Comparison of ENCODE assay signal across 19 cellular contexts in genomic region chr15:41783272-41783660, GRCh38. TPM values are rescaled to one million over a fixed set of nuclear protein-coding genes. Genes with fewer than 3 reads are reported as not detected.
A peak's percentile ranks its signal among the peaks of the same experiment; 100 is the strongest.
DNase-seq lines count a peak whose midpoint lies in the region; ATAC-seq and TF ChIP-seq lines count a peak whose summit lies in the region.
"Had no signal": no experiment of that assay in that cellular context is flagged by ENCODE, and none has a peak within 500 bp of the region (broad histone marks: within the 10 kb centered on the region; RNA-seq: fewer than 3 reads in every experiment).

No MANE protein-coding gene starts in this region.

- H3F3A ChIP-seq in OCI-LY1 (ENCODE audit: insufficient read depth, low read length): no peaks in the 10 kb centered on the region

- H3K9ac ChIP-seq in BLaER1: peak overlapping the region; percentile 77
- H3K9ac ChIP-seq in OCI-LY1 (ENCODE audit: low read length): peak overlapping the region; percentile 32; the same call in 1 of the 2 replicates

- H3K4me2 ChIP-seq in BLaER1 (peak overlapping the region; percentile 93), OCI-LY1 (ENCODE audit: low read length) (peak overlapping the region; percentile 51)

- H3K36me3 Mint-ChIP-seq in progenitor cell of endocrine pancreas (ENCODE audit: insufficient read depth): peaks cover 5% of the 10 kb centered on the region

- no peak overlapping the region for H3K4me3 Mint-ChIP-seq in progenitor cell of endocrine pancreas (ENCODE audit: low read depth)
- H3K4me3 Mint-ChIP-seq: activated CD4-positive, alpha-beta T cell treated with anti-CD3 and anti-CD28 coated beads, Interleukin-2, amount 10 ng/mL, durations not matched to agents 24 days and 14 days had no signal

- peak overlapping the region; percentile 95 for H3K27ac ChIP-seq in BLaER1
- peak overlapping the region; percentile 88 for H3K27ac ChIP-seq in OCI-LY1 (ENCODE audit: low read depth, low read length, poor library complexity, severe bottlenecking)
- H3K27ac ChIP-seq in foreskin keratinocyte: peak overlapping the region; percentile 39
- H3K27ac ChIP-seq: C4-2B, lower lobe of right lung had no signal

- H3K9me3 ChIP-seq in BLaER1 (no peaks in the 10 kb centered on the region), OCI-LY1 (ENCODE audit: low read length) (no peaks in the 10 kb centered on the region)
- H3K9me3 ChIP-seq: lower lobe of right lung had no signal

- H2AFZ ChIP-seq in OCI-LY1 (ENCODE audit: low read length): no peak overlapping the region

- no peaks in the 10 kb centered on the region for H3K9me3 Mint-ChIP-seq in progenitor cell of endocrine pancreas (ENCODE audit: low read depth)
- H3K9me3 Mint-ChIP-seq: activated CD4-positive, alpha-beta T cell treated with anti-CD3 and anti-CD28 coated beads, Interleukin-2, amount 10 ng/mL, durations not matched to agents 24 days and 14 days had no signal

- no peaks in the 10 kb centered on the region for H3K27me3 Mint-ChIP-seq in progenitor cell of endocrine pancreas
- H3K27me3 Mint-ChIP-seq: activated CD4-positive, alpha-beta T cell treated with anti-CD3 and anti-CD28 coated beads, Interleukin-2, amount 10 ng/mL, durations not matched to agents 24 days and 14 days had no signal

- DNase-seq in foreskin keratinocyte: no peak
- no peak for DNase-seq in iPS-NIHi11 (ENCODE audit: low spot score)
- DNase-seq in GF-D8 (lab: John Stamatoyannopoulos, UW): no peak
- DNase-seq in progenitor cell of endocrine pancreas (ENCODE audit: low spot score, unreplicated experiment): no peak
- DNase-seq: activated CD4-positive, alpha-beta T cell treated with anti-CD3 and anti-CD28 coated beads, Interleukin-2, amount 10 ng/mL, durations not matched to agents 24 days and 14 days; activated gamma-delta T cell treated with Interleukin-2 at 50 U/mL for 16 hours; anterior cingulate cortex; central memory CD4-positive, alpha-beta T cell; effector CD8-positive, alpha-beta T cell; lower lobe of right lung; NCI-H1436; NCI-H2171; NCI-H69; nucleus accumbens; SHP77 treated with DMSO at 0.1 percent for 48 hours; T-helper 1 cell had no signal

- H3K36me3 ChIP-seq in BLaER1 (no peaks in the 10 kb centered on the region), OCI-LY1 (ENCODE audit: insufficient read depth, low read length) (0 out of 2 replicates have a peak, but pooled peaks cover 4% of the 10 kb centered on the region)
- H3K36me3 ChIP-seq: lower lobe of right lung had no signal

- TF ChIP-seq CTCF in OCI-LY1 (IDR thresholded peaks at IDR 0.05; ENCODE audit: low read length): no peak
- TF ChIP-seq CTCF in foreskin keratinocyte (conservative IDR thresholded peaks at IDR 0.05): no peak
- no peak for TF ChIP-seq CTCF in progenitor cell of endocrine pancreas (IDR thresholded peaks at IDR 0.05; ENCODE audit: unreplicated experiment)

- H3K4me1 ChIP-seq in BLaER1 (peaks cover 85% of the 10 kb centered on the region), OCI-LY1 (ENCODE audit: insufficient read depth, low read length, severe bottlenecking) (peaks cover 58% of the 10 kb centered on the region), foreskin keratinocyte (peaks cover 49% of the 10 kb centered on the region)

- no peaks in the 10 kb centered on the region for H3K27me3 ChIP-seq in BLaER1
- no peaks in the 10 kb centered on the region for H3K27me3 ChIP-seq in OCI-LY1 (ENCODE audit: insufficient read depth, low read length)
- H3K27me3 ChIP-seq in foreskin keratinocyte: no peaks in the 10 kb centered on the region

- H3K4me3 ChIP-seq in BLaER1 (peak overlapping the region; percentile 42; the same call in 1 of the 2 replicates), OCI-LY1 (ENCODE audit: low read depth, low read length, poor library complexity, severe bottlenecking) (peak overlapping the region; percentile 14)
- H3K4me3 ChIP-seq: lower lobe of right lung had no signal

- H4K20me1 ChIP-seq in BLaER1 (no peaks in the 10 kb centered on the region), OCI-LY1 (ENCODE audit: insufficient read depth, low read length) (no peaks in the 10 kb centered on the region)

- H3K9me2 ChIP-seq in OCI-LY1 (ENCODE audit: low read depth, low read length): no peaks in the 10 kb centered on the region

- no peak for ATAC-seq in foreskin keratinocyte
- ATAC-seq: lower lobe of right lung had no signal

- no peak overlapping the region for H3K27ac Mint-ChIP-seq in progenitor cell of endocrine pancreas
- H3K27ac Mint-ChIP-seq: activated CD4-positive, alpha-beta T cell treated with anti-CD3 and anti-CD28 coated beads, Interleukin-2, amount 10 ng/mL, durations not matched to agents 24 days and 14 days had no signal

- H3K79me2 ChIP-seq in OCI-LY1 (ENCODE audit: insufficient read depth, low read length): no peaks in the 10 kb centered on the region

- peaks cover 17% of the 10 kb centered on the region for H3K4me1 Mint-ChIP-seq in progenitor cell of endocrine pancreas (ENCODE audit: low read depth)

RNA-seq across cellular contexts. Expression of gene MAPKBP1, which starts 9.0 kb away (rescaled TPM):
- total RNA-seq in foreskin keratinocyte (59.6 and 61.7 TPM in 2 replicates), progenitor cell of endocrine pancreas (28.9 TPM in 2 replicates)
- 12.6 and 15.3 TPM in 2 replicates for polyA plus RNA-seq in foreskin keratinocyte

RNA-seq across cellular contexts. Expression of gene JMJD7, which starts 44.6 kb away (rescaled TPM):
- total RNA-seq in foreskin keratinocyte (15.5 and 19.2 TPM in 2 replicates), progenitor cell of endocrine pancreas (18.0 and 26.2 TPM in 2 replicates)
- polyA plus RNA-seq in foreskin keratinocyte: 20.5 and 22.9 TPM in 2 replicates

RNA-seq across cellular contexts. Expression of gene PLA2G4B, which starts 55.4 kb away (rescaled TPM):
- 3.5 and 4.5 TPM in 2 replicates for total RNA-seq in foreskin keratinocyte
- polyA plus RNA-seq in foreskin keratinocyte: 4.3 and 5.5 TPM in 2 replicates
- total RNA-seq in progenitor cell of endocrine pancreas: 13.1 and 13.8 TPM in 2 replicates

Comparison
In these comparisons a context has a peak if more than half of its experiments do, and no peak if none do; other contexts are left out.
1. H3K27ac ChIP-seq: peak in every context shown above with its lines; median percentile 95 in BLaER1; 88 in OCI-LY1; 39 in foreskin keratinocyte.